Comparison of ENCODE assay signal across 24 cellular contexts in the genomic region with DNA sequence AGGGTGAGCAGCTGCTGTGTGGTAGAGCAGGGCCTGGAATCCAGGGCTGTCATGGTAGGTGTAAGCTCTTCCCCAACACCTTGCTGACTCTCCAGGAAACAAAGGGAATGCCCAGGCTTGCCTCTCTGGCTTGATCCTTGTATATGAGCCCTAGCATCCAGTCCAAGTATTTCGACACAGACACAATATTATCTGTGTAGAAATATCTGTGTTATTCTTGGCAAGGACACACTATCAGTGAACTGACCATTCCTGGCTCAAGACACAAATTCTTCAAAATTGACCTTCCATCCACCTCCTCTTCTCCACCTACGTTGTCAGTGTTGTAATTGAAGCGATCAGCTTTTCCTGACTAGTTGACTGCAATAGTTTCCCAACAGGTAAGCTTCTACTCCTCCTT.
DNase-seq lines count a peak whose midpoint lies in the region; ATAC-seq and TF ChIP-seq lines count a peak whose summit lies in the region.
"Had no signal": no experiment of that assay in that cellular context is flagged by ENCODE, and none has a peak within 500 bp of the region (broad histone marks: within the 10 kb centered on the region; RNA-seq: fewer than 3 reads in every experiment).

No MANE protein-coding gene starts in this region.

- H3K9me3 ChIP-seq in left lung: no peaks in the 10 kb centered on the region
- H3K9me3 ChIP-seq: breast epithelium, psoas muscle, SJCRH30, spleen, transverse colon had no signal

- TF ChIP-seq CTCF in choroid plexus epithelial cell (conservative IDR thresholded peaks at IDR 0.05; ENCODE audit: low read depth, low read length): no peak
- TF ChIP-seq CTCF in foreskin keratinocyte (conservative IDR thresholded peaks at IDR 0.05): no peak
- no peak for TF ChIP-seq CTCF in omental fat pad (IDR thresholded peaks at IDR 0.05)
- TF ChIP-seq CTCF in left lung (IDR thresholded peaks at IDR 0.05): no peak

- ATAC-seq in foreskin keratinocyte (no peak), omental fat pad (ENCODE audit: low FRiP score) (peak; percentile 88), left lung (no peak)
- ATAC-seq: PC-3; psoas muscle; stimulated activated naive CD8-positive, alpha-beta T cell treated with anti-CD3 and anti-CD28 coated beads, Interleukin-15, amount 100 ng/mL, for 72 hours had no signal

- H3K4me1 ChIP-seq in foreskin keratinocyte: no peaks in the 10 kb centered on the region
- no peaks in the 10 kb centered on the region for H3K4me1 ChIP-seq in left lung
- H3K4me1 ChIP-seq: breast epithelium, psoas muscle, SJCRH30, spleen, transverse colon had no signal

- H3K4me3 ChIP-seq in choroid plexus epithelial cell (ENCODE audit: low read depth, low read length) (no peak overlapping the region), left lung (no peak overlapping the region)
- H3K4me3 ChIP-seq: breast epithelium, GM23248, psoas muscle, SJCRH30, spleen, transverse colon had no signal

- intact Hi-C loops in left lung (cut with DNase I): no loop called here

- H3K27ac ChIP-seq in foreskin keratinocyte: no peak overlapping the region
- H3K27ac ChIP-seq in left lung: no peak overlapping the region
- H3K27ac ChIP-seq: GM23248, psoas muscle, SJCRH30, spleen, transverse colon had no signal

- H3K27me3 ChIP-seq in foreskin keratinocyte (no peaks in the 10 kb centered on the region), left lung (no peaks in the 10 kb centered on the region)
- H3K27me3 ChIP-seq: breast epithelium, SJCRH30, spleen, transverse colon had no signal

- H3K36me3 ChIP-seq in left lung: no peaks in the 10 kb centered on the region
- H3K36me3 ChIP-seq: breast epithelium, SJCRH30, spleen, transverse colon had no signal

- DNase-seq in NCI-H226 (peak; percentile 47), choroid plexus epithelial cell (ENCODE audit: low read depth) (peak; percentile 64), foreskin keratinocyte (peak; percentile 27 to 64), omental fat pad (ENCODE audit: low spot score) (no peak), left lung (no peak), AG20443 (ENCODE audit: low spot score) (no peak), hypothalamus (lab: John Stamatoyannopoulos, UW) (no peak)
- DNase-seq in activated CD8-positive, alpha-beta memory T cell treated with anti-CD3 and anti-CD28 coated beads, Interleukin-2, amount 50 U/mL, for 4 hours: no peak
- DNase-seq: activated CD4-positive, alpha-beta T cell treated with anti-CD3 and anti-CD28 coated beads, Interleukin-2, amount 50 U/mL, for 1 hour; activated effector memory CD4-positive, alpha-beta T cell treated with Interleukin-2 at 50 U/mL for 16 hours; AML-193; CD8-positive, alpha-beta memory T cell; DND-41; GM23248; KG1; NCI-H82; PC-3; psoas muscle; SJCRH30; spleen; stimulated activated CD4-positive, alpha-beta T cell treated with anti-CD3 and anti-CD28 coated beads, Interleukin-4, amount 100 ng/mL, for 4 hours; stimulated activated naive CD8-positive, alpha-beta T cell treated with anti-CD3 and anti-CD28 coated beads, Interleukin-15, amount 100 ng/mL, for 72 hours; transverse colon had no signal

Comparison
In these comparisons a context has a peak if more than half of its experiments do, and no peak if none do; other contexts are left out.
1. DNase-seq: peak in NCI-H226 (single experiment), choroid plexus epithelial cell (single experiment) and foreskin keratinocyte (2 of 2); none in omental fat pad (single experiment), left lung (0 of 2), AG20443 (single experiment), activated CD8-positive, alpha-beta memory T cell treated with anti-CD3 and anti-CD28 coated beads, Interleukin-2, amount 50 U/mL, for 4 hours (single experiment) and hypothalamus (0 of 51).